10 cellular contexts compared by ENCODE assay signal in genomic region chr1:31910933-31911332, GRCh38. TPM values are rescaled to one million over a fixed set of nuclear protein-coding genes. Genes with fewer than 3 reads are reported as not detected.
A peak's percentile ranks its signal among the peaks of the same experiment; 100 is the strongest.
DNase-seq lines count a peak whose midpoint lies in the region; ATAC-seq and TF ChIP-seq lines count a peak whose summit lies in the region.
"Had no signal": no experiment of that assay in that cellular context is flagged by ENCODE, and none has a peak within 500 bp of the region (broad histone marks: within the 10 kb centered on the region; RNA-seq: fewer than 3 reads in every experiment).

No MANE protein-coding gene starts in this region.

- H3K27me3 ChIP-seq in psoas muscle (ENCODE audit: insufficient read depth in 3 of 3, low read length in 2 of 3): no peaks in the 10 kb centered on the region

- no peak for TF ChIP-seq CTCF in psoas muscle (IDR thresholded peaks at IDR 0.05)

- H3K4me3 Mint-ChIP-seq in effector memory CD8-positive, alpha-beta T cell: peak overlapping the region; percentile 3 to 30

- H3K27ac Mint-ChIP-seq in effector memory CD8-positive, alpha-beta T cell: peak overlapping the region; percentile 49 to 88

- H3K9me3 Mint-ChIP-seq in effector memory CD8-positive, alpha-beta T cell: no peaks in the 10 kb centered on the region

- H3K36me3 ChIP-seq in psoas muscle (ENCODE audit: insufficient read depth in 1 of 2, low read depth in 1 of 2): peaks cover 8 to 97% of the 10 kb centered on the region in 2 donors

- peaks cover 40% of the 10 kb centered on the region for H3K4me1 ChIP-seq in psoas muscle

- H3K27ac ChIP-seq in psoas muscle: peak overlapping the region; percentile 36

- H3K4me1 Mint-ChIP-seq in effector memory CD8-positive, alpha-beta T cell (ENCODE audit: low read depth in 2 of 2): peaks cover 37 to 59% of the 10 kb centered on the region in 2 donors

- peak; percentile 27 for ATAC-seq in effector memory CD8-positive, alpha-beta T cell (replicated peaks)
- ATAC-seq in psoas muscle (no peak), HG03175 (IDR thresholded peaks at IDR 0.05; ENCODE audit: unreplicated experiment) (no peak)

- no peak overlapping the region for H3K4me3 ChIP-seq in psoas muscle

- intact Hi-C loops in psoas muscle (cut with DNase I): no loop called here

- H3K27me3 Mint-ChIP-seq in effector memory CD8-positive, alpha-beta T cell: no peaks in the 10 kb centered on the region

- peaks cover 97% of the 10 kb centered on the region for H3K36me3 Mint-ChIP-seq in effector memory CD8-positive, alpha-beta T cell (ENCODE audit: insufficient read depth)

- WGBS in psoas muscle, 3 donors: 39 to 61% (median 44%) methylated on average over 2 of the region's 2 CpGs

- DNase-seq in SIG-M5 treated with dmso at 0.1 percent for 504 hours (lab: John Stamatoyannopoulos, UW; ENCODE audit: unreplicated experiment): peak; percentile 33
- no peak for DNase-seq in SIG-M5 (lab: John Stamatoyannopoulos, UW)
- DNase-seq in NOMO-1 treated with dmso at 0.1 percent for 144 hours (lab: John Stamatoyannopoulos, UW; ENCODE audit: unreplicated experiment): peak; percentile 25
- DNase-seq in effector memory CD8-positive, alpha-beta T cell: no peak
- no peak for DNase-seq in psoas muscle
- DNase-seq in NCI-H1048 (lab: John Stamatoyannopoulos, UW): no peak
- DNase-seq in SW480 (ENCODE audit: low spot score): no peak
- DNase-seq: GDM1, NCI-H2107 had no signal

- no peaks in the 10 kb centered on the region for H3K9me3 ChIP-seq in psoas muscle

RNA-seq across cellular contexts. Expression of gene PTP4A2, which starts 27.2 kb away (rescaled TPM):
- total RNA-seq in psoas muscle: 100 to 1,000 TPM; 290 to 532 (median 433) TPM
- 100 to 1,000 TPM; 246 to 729 (median 300) TPM for polyA plus RNA-seq in psoas muscle

Comparison
In these comparisons a context has a peak if more than half of its experiments do, and no peak if none do; other contexts are left out.
1. DNase-seq: peak in SIG-M5 treated with dmso at 0.1 percent for 504 hours (single experiment) and NOMO-1 treated with dmso at 0.1 percent for 144 hours (single experiment); none in SIG-M5 (single experiment), effector memory CD8-positive, alpha-beta T cell (0 of 3), psoas muscle (0 of 2), NCI-H1048 (single experiment) and SW480 (single experiment).